Comparison of ENCODE assay signal across 24 cellular contexts in genomic region chr16:26316683-26317464, GRCh38.
A peak's percentile ranks its signal among the peaks of the same experiment; 100 is the strongest.
DNase-seq lines count a peak whose midpoint lies in the region; ATAC-seq and TF ChIP-seq lines count a peak whose summit lies in the region.
"Had no signal": no experiment of that assay in that cellular context is flagged by ENCODE, and none has a peak within 500 bp of the region (broad histone marks: within the 10 kb centered on the region; RNA-seq: fewer than 3 reads in every experiment).

No MANE protein-coding gene starts in this region.

- H3K4me1 ChIP-seq in DND-41 (ENCODE audit: insufficient read depth, low read length) (no peaks in the 10 kb centered on the region), testis (no peaks in the 10 kb centered on the region)
- H3K4me1 ChIP-seq: right atrium auricular region had no signal

- H3K27me3 Mint-ChIP-seq in endothelial cell (ENCODE audit: unreplicated experiment), result no peaks in the 10 kb centered on the region
- peaks cover 8% of the 10 kb centered on the region for H3K27me3 Mint-ChIP-seq in nephron progenitor cell (ENCODE audit: low read depth, poor library complexity)
- H3K27me3 Mint-ChIP-seq: activated CD8-positive, alpha-beta memory T cell treated with anti-CD3 and anti-CD28 coated beads, Interleukin-2, amount 10 ng/mL, durations not matched to agents 7 days and 5 days had no signal

- no peak overlapping the region for H3K27ac Mint-ChIP-seq in endothelial cell (ENCODE audit: unreplicated experiment)
- H3K27ac Mint-ChIP-seq in nephron progenitor cell, result no peak overlapping the region
- H3K27ac Mint-ChIP-seq: activated CD8-positive, alpha-beta memory T cell treated with anti-CD3 and anti-CD28 coated beads, Interleukin-2, amount 10 ng/mL, durations not matched to agents 7 days and 5 days; activated naive CD8-positive, alpha-beta T cell; activated T-helper 1 cell treated with anti-CD3 and anti-CD28 coated beads, Interleukin-12 subunit alpha, Interleukin-12 subunit beta, Interleukin-2, Interleukin-4 antibody, amounts not matched to agents 30 ng/mL and 10 ng/mL and 1 ng/mL, durations not matched to agents 14 hours and 24 hours and 36 hours; CD14-positive monocyte; T-cell; type B pancreatic cell had no signal

- H3K27me3 ChIP-seq in DND-41 (ENCODE audit: insufficient read depth, low read length, poor library complexity), result no peaks in the 10 kb centered on the region
- H3K27me3 ChIP-seq in testis, result no peaks in the 10 kb centered on the region
- H3K27me3 ChIP-seq: right atrium auricular region had no signal

- 42 to 48% methylated on average over 12 of the region's 12 CpGs for WGBS in testis, 2 donors

- no peaks in the 10 kb centered on the region for H3K36me3 ChIP-seq in DND-41 (ENCODE audit: insufficient read depth, low read length)
- no peaks in the 10 kb centered on the region for H3K36me3 ChIP-seq in testis (ENCODE audit: low read depth, missing control alignments)
- H3K36me3 ChIP-seq: right atrium auricular region had no signal

- intact Hi-C loops in testis (cut with DNase I; ENCODE audit: low total_unique reads), result no loop called here

- H3K9me3 Mint-ChIP-seq in endothelial cell (ENCODE audit: unreplicated experiment) (no peaks in the 10 kb centered on the region), nephron progenitor cell (no peaks in the 10 kb centered on the region)
- H3K9me3 Mint-ChIP-seq: activated T-helper 1 cell treated with anti-CD3 and anti-CD28 coated beads, Interleukin-12 subunit alpha, Interleukin-12 subunit beta, Interleukin-2, Interleukin-4 antibody, amounts not matched to agents 30 ng/mL and 10 ng/mL and 1 ng/mL, durations not matched to agents 14 hours and 24 hours and 36 hours; type B pancreatic cell had no signal

- no peak overlapping the region for H3K9ac ChIP-seq in DND-41 (ENCODE audit: low read depth, low read length)

- H3K36me3 Mint-ChIP-seq in endothelial cell (ENCODE audit: low read depth, unreplicated experiment) (no peaks in the 10 kb centered on the region), nephron progenitor cell (ENCODE audit: low read depth) (no peaks in the 10 kb centered on the region)
- H3K36me3 Mint-ChIP-seq: activated CD8-positive, alpha-beta memory T cell treated with anti-CD3 and anti-CD28 coated beads, Interleukin-2, amount 10 ng/mL, durations not matched to agents 7 days and 5 days; activated naive CD8-positive, alpha-beta T cell; CD14-positive monocyte; T-cell; type B pancreatic cell had no signal

- DNase-seq in DND-41 (peak; percentile 21), NB4 (ENCODE audit: low read depth) (peak; percentile 5), endothelial cell (ENCODE audit: low spot score) (peak; percentile 43), nephron progenitor cell (peak; percentile 75), dedifferentiated amniotic fluid mesenchymal stem cell (ENCODE audit: extremely low spot score) (no peak), testis (no peak)
- DNase-seq in stimulated activated CD4-positive, alpha-beta T cell treated with anti-CD3 and anti-CD28 coated beads, Interleukin-2, amount 100 ng/mL, for 48 hours, result no peak
- DNase-seq: activated CD4-positive, alpha-beta T cell treated with anti-CD3 and anti-CD28 coated beads for 4 hours; activated CD8-positive, alpha-beta memory T cell treated with anti-CD3 and anti-CD28 coated beads, Interleukin-2, amount 10 ng/mL, durations not matched to agents 7 days and 5 days; cerebellar nuclear complex; effector CD8-positive, alpha-beta T cell; foreskin melanocyte; kidney glomerular epithelial cell; NCI-H1092 treated with DMSO at 0.1 percent for 48 hours; NCI-H2029; PC-3; stimulated activated CD4-positive, alpha-beta T cell treated with anti-CD3 and anti-CD28 coated beads, Interleukin-12 subunit alpha, Interleukin-12 subunit beta, amount 100 ng/mL, for 4 hours; T-cell had no signal

- H3K4me3 Mint-ChIP-seq in endothelial cell (ENCODE audit: unreplicated experiment) (no peak overlapping the region), nephron progenitor cell (no peak overlapping the region)
- H3K4me3 Mint-ChIP-seq: activated CD8-positive, alpha-beta memory T cell treated with anti-CD3 and anti-CD28 coated beads, Interleukin-2, amount 10 ng/mL, durations not matched to agents 7 days and 5 days; activated naive CD8-positive, alpha-beta T cell; activated T-helper 1 cell treated with anti-CD3 and anti-CD28 coated beads, Interleukin-12 subunit alpha, Interleukin-12 subunit beta, Interleukin-2, Interleukin-4 antibody, amounts not matched to agents 30 ng/mL and 10 ng/mL and 1 ng/mL, durations not matched to agents 14 hours and 24 hours and 36 hours; CD14-positive monocyte; T-cell; type B pancreatic cell had no signal

- no peak overlapping the region for H3K4me2 ChIP-seq in DND-41 (ENCODE audit: insufficient read depth, low read length)

- no peak overlapping the region for H2AFZ ChIP-seq in DND-41 (ENCODE audit: low read depth, low read length)

- no peak for ATAC-seq in DND-41 (ENCODE audit: insufficient read depth, low read depth)
- ATAC-seq: activated CD8-positive, alpha-beta memory T cell treated with anti-CD3 and anti-CD28 coated beads, Interleukin-2, amount 10 ng/mL, durations not matched to agents 7 days and 5 days; esophagus mucosa; PC-3; T-cell had no signal

- no peaks in the 10 kb centered on the region for H4K20me1 ChIP-seq in DND-41 (ENCODE audit: insufficient read depth, low read length)

- H3K4me1 Mint-ChIP-seq in endothelial cell (ENCODE audit: unreplicated experiment) (peaks cover 4% of the 10 kb centered on the region), nephron progenitor cell (no peaks in the 10 kb centered on the region)
- H3K4me1 Mint-ChIP-seq: activated CD8-positive, alpha-beta memory T cell treated with anti-CD3 and anti-CD28 coated beads, Interleukin-2, amount 10 ng/mL, durations not matched to agents 7 days and 5 days; CD14-positive monocyte; T-cell had no signal

- H3K27ac ChIP-seq in DND-41 (ENCODE audit: low read length), result no peak overlapping the region
- H3K27ac ChIP-seq in testis, result no peak overlapping the region
- H3K27ac ChIP-seq: right atrium auricular region had no signal

- no peaks in the 10 kb centered on the region for H3K79me2 ChIP-seq in DND-41 (ENCODE audit: insufficient read depth, low read length)

- TF ChIP-seq POLR2A in NB4 (IDR thresholded peaks at IDR 0.05; ENCODE audit: extremely low read depth, insufficient read length) (no peak), testis (IDR thresholded peaks at IDR 0.05) (no peak)

- H3K9me3 ChIP-seq in DND-41 (ENCODE audit: insufficient read depth, low read length, severe bottlenecking), result no peaks in the 10 kb centered on the region
- no peaks in the 10 kb centered on the region for H3K9me3 ChIP-seq in testis
- H3K9me3 ChIP-seq: right atrium auricular region had no signal

- H3K4me3 ChIP-seq in DND-41 (ENCODE audit: low read depth in 1 of 2, low read length in 2 of 2) (no peak overlapping the region), NB4 (ENCODE audit: low read depth, low read length) (no peak overlapping the region), testis (no peak overlapping the region)
- H3K4me3 ChIP-seq: right atrium auricular region had no signal

- TF ChIP-seq CTCF in DND-41 (IDR thresholded peaks at IDR 0.05; ENCODE audit: borderline replicate concordance, extremely low read depth, low read length, poor library complexity, severe bottlenecking) (no peak), NB4 (IDR thresholded peaks at IDR 0.05; ENCODE audit: low read depth, low read length) (no peak), endothelial cell (IDR thresholded peaks at IDR 0.05; ENCODE audit: unreplicated experiment) (no peak), nephron progenitor cell (IDR thresholded peaks at IDR 0.05) (no peak), testis (IDR thresholded peaks at IDR 0.05) (no peak)

Comparison
In these comparisons a context has a peak if more than half of its experiments do, and no peak if none do; other contexts are left out.
1. DNase-seq: peak in DND-41 (single experiment), NB4 (single experiment), endothelial cell (single experiment) and nephron progenitor cell (single experiment); none in dedifferentiated amniotic fluid mesenchymal stem cell (single experiment), testis (single experiment) and stimulated activated CD4-positive, alpha-beta T cell treated with anti-CD3 and anti-CD28 coated beads, Interleukin-2, amount 100 ng/mL, for 48 hours (0 of 2).